In the genomic region with DNA sequence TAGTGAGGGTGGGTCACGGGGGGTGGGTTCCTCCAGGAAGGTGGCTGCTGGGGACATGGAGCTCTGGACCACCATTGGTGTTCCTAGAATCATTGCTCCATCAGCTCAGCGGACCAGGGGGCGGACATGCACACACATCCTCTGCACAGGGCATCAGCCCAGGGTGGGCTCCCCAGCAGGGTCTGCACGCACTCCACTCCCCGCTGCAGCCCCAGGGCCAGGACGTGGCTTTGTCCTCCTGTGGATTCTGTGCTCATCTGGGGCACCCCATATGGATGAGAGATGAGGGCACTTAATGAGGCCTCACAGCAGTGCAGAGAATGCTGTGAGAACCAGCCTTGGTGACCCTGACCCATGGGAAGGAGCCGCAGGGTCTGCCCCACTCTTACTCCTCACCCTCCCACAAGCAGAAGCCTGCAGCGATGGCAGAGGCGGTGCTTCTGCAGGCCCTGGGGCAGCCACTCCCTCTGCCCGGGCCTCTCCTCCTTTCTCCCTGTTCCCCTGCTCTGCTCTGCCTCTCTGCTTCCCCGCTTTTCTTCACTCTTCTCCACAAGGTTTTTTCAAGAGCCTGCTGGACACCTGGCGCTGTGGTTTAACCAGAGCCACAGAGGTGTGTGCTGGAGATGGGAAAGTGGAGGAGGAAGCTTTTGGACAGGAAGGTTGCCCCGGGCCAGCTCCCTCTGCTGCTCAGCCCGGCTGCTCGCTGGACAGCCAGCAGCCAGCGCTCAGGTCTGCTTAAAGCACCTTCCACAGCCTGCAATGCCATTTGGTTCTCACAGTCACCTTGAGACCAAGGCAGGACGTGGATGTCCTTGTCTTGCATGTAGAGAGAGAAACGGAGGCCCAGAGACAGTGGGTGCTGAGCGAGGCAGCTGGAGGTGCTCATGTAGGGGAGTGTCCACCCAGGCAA, we compare ENCODE assay signal across 12 cellular contexts. TPM values are rescaled to one million over a fixed set of nuclear protein-coding genes. Genes with fewer than 3 reads are reported as not detected.
A peak's percentile ranks its signal among the peaks of the same experiment; 100 is the strongest.
DNase-seq lines count a peak whose midpoint lies in the region; ATAC-seq and TF ChIP-seq lines count a peak whose summit lies in the region.
"Had no signal": no experiment of that assay in that cellular context is flagged by ENCODE, and none has a peak within 500 bp of the region (broad histone marks: within the 10 kb centered on the region; RNA-seq: fewer than 3 reads in every experiment).

No MANE protein-coding gene starts in this region.

- no peaks in the 10 kb centered on the region for H3K9me3 ChIP-seq in DND-41 (ENCODE audit: insufficient read depth, low read length, severe bottlenecking)
- H3K9me3 ChIP-seq: lower lobe of right lung had no signal

- H3K4me1 Mint-ChIP-seq in activated T-helper 17 cell treated with anti-CD3 and anti-CD28 coated beads, Interleukin-2, amount 50 U/mL, for 72 hours, result peaks cover 14% of the 10 kb centered on the region
- peaks cover 0 to 26% (median 20%) of the 10 kb centered on the region in 3 donors for H3K4me1 Mint-ChIP-seq in naive B cell

- H3K79me2 ChIP-seq in ACC112 (ENCODE audit: control insufficient read depth, insufficient read depth, low read length, unreplicated experiment) (no peaks in the 10 kb centered on the region), DND-41 (ENCODE audit: insufficient read depth, low read length) (no peaks in the 10 kb centered on the region)

- H4K20me1 ChIP-seq in DND-41 (ENCODE audit: insufficient read depth, low read length), result no peaks in the 10 kb centered on the region

- H3K36me3 ChIP-seq in ACC112 (ENCODE audit: insufficient read depth, low read length) (no peaks in the 10 kb centered on the region), DND-41 (ENCODE audit: insufficient read depth, low read length) (no peaks in the 10 kb centered on the region)
- H3K36me3 ChIP-seq: brain microvascular endothelial cell, lower lobe of right lung had no signal

- H3K27me3 ChIP-seq in ACC112 (ENCODE audit: insufficient read depth, low read length) (peaks cover 7% of the 10 kb centered on the region; the same call in 1 of the 2 replicates), DND-41 (ENCODE audit: insufficient read depth, low read length, poor library complexity) (no peaks in the 10 kb centered on the region)
- H3K27me3 ChIP-seq: brain microvascular endothelial cell had no signal

- no peaks in the 10 kb centered on the region for H3K27me3 Mint-ChIP-seq in activated T-helper 17 cell treated with anti-CD3 and anti-CD28 coated beads, Interleukin-2, amount 50 U/mL, for 72 hours
- peaks cover 9 to 45% (median 29%) of the 10 kb centered on the region in 3 donors for H3K27me3 Mint-ChIP-seq in naive B cell

- no peak overlapping the region for H3K9ac ChIP-seq in DND-41 (ENCODE audit: low read depth, low read length)

- ATAC-seq in DND-41 (ENCODE audit: insufficient read depth, low read depth) (no peak), naive B cell (ENCODE audit: low read depth in 2 of 2) (no peak), GM21723 (IDR thresholded peaks at IDR 0.05; ENCODE audit: unreplicated experiment) (no peak)
- ATAC-seq in activated T-helper 17 cell treated with anti-CD3 and anti-CD28 coated beads, Interleukin-2, amount 50 U/mL, for 72 hours (replicated peaks), result no peak
- ATAC-seq: lower lobe of right lung had no signal

- no peak overlapping the region for H3K4me2 ChIP-seq in DND-41 (ENCODE audit: insufficient read depth, low read length)

- H3K4me3 Mint-ChIP-seq in activated T-helper 17 cell treated with anti-CD3 and anti-CD28 coated beads, Interleukin-2, amount 50 U/mL, for 72 hours, result peak overlapping the region; percentile 82
- H3K4me3 Mint-ChIP-seq in naive B cell, result peak overlapping the region in 2 of 8 donors; percentile 53 to 79

- peaks cover 23% of the 10 kb centered on the region for H3K4me1 ChIP-seq in ACC112 (ENCODE audit: control insufficient read depth, insufficient read depth, low read length, unreplicated experiment)
- H3K4me1 ChIP-seq in DND-41 (ENCODE audit: insufficient read depth, low read length), result peaks cover 40% of the 10 kb centered on the region
- H3K4me1 ChIP-seq: lower lobe of right lung had no signal

- H3K4me3 ChIP-seq in ACC112 (ENCODE audit: low read depth, low read length) (no peak overlapping the region), DND-41 (ENCODE audit: low read depth in 1 of 2, low read length in 2 of 2) (no peak overlapping the region)
- H3K4me3 ChIP-seq: lower lobe of right lung had no signal

- no peaks in the 10 kb centered on the region for H3K9me3 Mint-ChIP-seq in activated T-helper 17 cell treated with anti-CD3 and anti-CD28 coated beads, Interleukin-2, amount 50 U/mL, for 72 hours
- no peaks in the 10 kb centered on the region for H3K9me3 Mint-ChIP-seq in naive B cell

- TF ChIP-seq CTCF in DND-41 (IDR thresholded peaks at IDR 0.05; ENCODE audit: borderline replicate concordance, extremely low read depth, low read length, poor library complexity, severe bottlenecking), result no peak

- no peak for DNase-seq in DND-41
- DNase-seq in naive B cell, result no peak
- no peak for DNase-seq in NCI-H2081 treated with DMSO at 0.1 percent for 48 hours (lab: John Stamatoyannopoulos, UW)
- DNase-seq in hepatic stellate cell (ENCODE audit: low spot score), result no peak
- DNase-seq in HuH-7.5 (ENCODE audit: low spot score), result no peak
- DNase-seq: C1 segment of cervical spinal cord; lower lobe of right lung; stimulated activated CD4-positive, alpha-beta T cell treated with anti-CD3 and anti-CD28 coated beads, Interleukin-4, amount 100 ng/mL, for 1 hour had no signal

- no peak overlapping the region for H3K27ac Mint-ChIP-seq in activated T-helper 17 cell treated with anti-CD3 and anti-CD28 coated beads, Interleukin-2, amount 50 U/mL, for 72 hours
- H3K27ac Mint-ChIP-seq in naive B cell, result peak overlapping the region in 4 of 6 donors; percentile 24 to 97 (median 87)

- H3K27ac ChIP-seq in ACC112 (ENCODE audit: low read depth, low read length) (peak overlapping the region; percentile 47; the same call in 1 of the 2 replicates), DND-41 (ENCODE audit: low read length) (peak overlapping the region; percentile 59; the same call in 1 of the 2 replicates)
- H3K27ac ChIP-seq: lower lobe of right lung had no signal

- no peaks in the 10 kb centered on the region for H3K36me3 Mint-ChIP-seq in activated T-helper 17 cell treated with anti-CD3 and anti-CD28 coated beads, Interleukin-2, amount 50 U/mL, for 72 hours (ENCODE audit: low read depth)
- peaks cover 0 to 4% of the 10 kb centered on the region in 2 donors for H3K36me3 Mint-ChIP-seq in naive B cell

- H2AFZ ChIP-seq in ACC112 (ENCODE audit: low read length, unreplicated experiment), result no peak overlapping the region
- 0 out of 2 replicates have a peak overlapping the region, but pooled peaks have one; percentile 23 for H2AFZ ChIP-seq in DND-41 (ENCODE audit: low read depth, low read length)

RNA-seq across cellular contexts. Expression of a gene that starts 26.2 kb away (rescaled TPM):
- 10 to 100 TPM; 11.6 to 16.5 TPM for total RNA-seq in activated T-helper 17 cell treated with anti-CD3 and anti-CD28 coated beads, Interleukin-2, amount 50 U/mL, for 72 hours
- 1 to 10 TPM in 2 of 6 donors, under 1 TPM in 2, not detected in 2; 0.60 to 1.5 (median 0.93) TPM for polyA plus RNA-seq in naive B cell (ENCODE audit: low read depth in 6 of 6)
